Comparison of ENCODE assay signal across 10 cellular contexts in the genomic region with DNA sequence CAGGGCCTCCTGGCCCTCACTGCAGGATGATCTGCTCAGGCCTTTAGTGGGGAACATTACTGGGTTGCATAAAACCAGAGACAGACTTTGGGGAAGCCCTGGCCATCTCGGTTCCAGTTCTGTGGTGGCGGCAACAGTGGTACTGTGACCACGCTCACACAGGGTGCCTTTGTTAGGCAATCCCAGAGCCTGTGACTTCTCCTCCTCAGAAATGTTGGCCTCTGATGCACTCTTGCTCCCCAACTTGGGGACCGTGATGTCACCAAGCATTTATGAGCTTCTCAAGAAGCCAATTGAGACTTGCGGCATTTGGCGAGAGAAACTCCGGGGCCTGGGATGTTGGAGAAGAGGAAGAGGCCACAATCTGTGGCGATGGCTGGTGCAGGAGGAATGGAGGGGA.
DNase-seq lines count a peak whose midpoint lies in the region; ATAC-seq, FAIRE-seq and TF ChIP-seq lines count a peak whose summit lies in the region.
"Had no signal": no experiment of that assay in that cellular context is flagged by ENCODE, and none has a peak within 500 bp of the region (broad histone marks: within the 10 kb centered on the region; RNA-seq: fewer than 3 reads in every experiment).

No MANE protein-coding gene starts in this region.

- H3K4me3 Mint-ChIP-seq in astrocyte (ENCODE audit: unreplicated experiment) = no peak overlapping the region
- H3K4me3 Mint-ChIP-seq in stimulated activated memory B cell treated with anti-CD40 and anti-IgM and Interleukin-4, amounts not matched to agents 10 μg/mL and 1 μg/mL and 100 μg/mL, for 72 hours = no peak overlapping the region
- H3K4me3 Mint-ChIP-seq in natural killer cell treated with Interleukin-12 subunit alpha and Interleukin-12 subunit beta and Interleukin-15 and Interleukin-18, amount 100 ng/mL, for 72 hours = no peak overlapping the region

- no peak for TF ChIP-seq POLR2A in right lobe of liver (IDR thresholded peaks at IDR 0.05)

- no peak for TF ChIP-seq CTCF in astrocyte (IDR thresholded peaks at IDR 0.05; ENCODE audit: insufficient read depth, low read depth, low read length)
- no peak for TF ChIP-seq CTCF in right lobe of liver (IDR thresholded peaks at IDR 0.05)

- H3K27me3 Mint-ChIP-seq in astrocyte (ENCODE audit: low read depth, unreplicated experiment) = peaks cover 17% of the 10 kb centered on the region
- H3K27me3 Mint-ChIP-seq in stimulated activated memory B cell treated with anti-CD40 and anti-IgM and Interleukin-4, amounts not matched to agents 10 μg/mL and 1 μg/mL and 100 μg/mL, for 72 hours = peaks cover 39% of the 10 kb centered on the region
- H3K27me3 Mint-ChIP-seq in natural killer cell treated with Interleukin-12 subunit alpha and Interleukin-12 subunit beta and Interleukin-15 and Interleukin-18, amount 100 ng/mL, for 72 hours = peaks cover 17 to 33% of the 10 kb centered on the region in 2 donors

- ATAC-seq in right lobe of liver = peak; percentile 8 to 23 (median 12)
- peak; percentile 9 for ATAC-seq in stimulated activated memory B cell treated with anti-CD40 and anti-IgM and Interleukin-4, amounts not matched to agents 10 μg/mL and 1 μg/mL and 100 μg/mL, for 72 hours
- no peak for ATAC-seq in natural killer cell treated with Interleukin-12 subunit alpha and Interleukin-12 subunit beta and Interleukin-15 and Interleukin-18, amount 100 ng/mL, for 72 hours
- ATAC-seq in GM21619 (IDR thresholded peaks at IDR 0.05; ENCODE audit: unreplicated experiment) = no peak

- WGBS in right lobe of liver (ENCODE audit: insufficient coverage, low coverage, low lambda C conversion rate, missing lambda C conversion rate) = 89% methylated on average over 6 of the region's 8 CpGs

- peak overlapping the region; percentile 36 for H2AFZ ChIP-seq in astrocyte (ENCODE audit: low read depth, low read length)

- H3K4me3 ChIP-seq in astrocyte (ENCODE audit: insufficient read depth, low read depth, low read length) (no peak overlapping the region), right lobe of liver (no peak overlapping the region)

- H3K9me3 ChIP-seq in astrocyte (ENCODE audit: insufficient read depth, low read depth, low read length) (no peaks in the 10 kb centered on the region), right lobe of liver (no peaks in the 10 kb centered on the region)

- H3K4me1 Mint-ChIP-seq in astrocyte (ENCODE audit: low read depth, unreplicated experiment) = peaks cover 14% of the 10 kb centered on the region
- H3K4me1 Mint-ChIP-seq in stimulated activated memory B cell treated with anti-CD40 and anti-IgM and Interleukin-4, amounts not matched to agents 10 μg/mL and 1 μg/mL and 100 μg/mL, for 72 hours = no peaks in the 10 kb centered on the region
- H3K4me1 Mint-ChIP-seq in natural killer cell treated with Interleukin-12 subunit alpha and Interleukin-12 subunit beta and Interleukin-15 and Interleukin-18, amount 100 ng/mL, for 72 hours (ENCODE audit: low read depth in 2 of 2) = peaks cover 5 to 8% of the 10 kb centered on the region in 2 donors

- H4K20me1 ChIP-seq in astrocyte (ENCODE audit: insufficient read depth, low read length) = no peaks in the 10 kb centered on the region

- intact Hi-C loops in right lobe of liver (cut with DNase I) = no loop called here

- peak overlapping the region; percentile 79 for H3K4me2 ChIP-seq in astrocyte (ENCODE audit: low read length)

- H3K36me3 ChIP-seq in astrocyte (ENCODE audit: insufficient read depth, low read length) (no peaks in the 10 kb centered on the region), right lobe of liver (no peaks in the 10 kb centered on the region)

- no peak overlapping the region for H3K27ac Mint-ChIP-seq in astrocyte (ENCODE audit: unreplicated experiment)
- no peak overlapping the region for H3K27ac Mint-ChIP-seq in stimulated activated memory B cell treated with anti-CD40 and anti-IgM and Interleukin-4, amounts not matched to agents 10 μg/mL and 1 μg/mL and 100 μg/mL, for 72 hours
- no peak overlapping the region for H3K27ac Mint-ChIP-seq in natural killer cell treated with Interleukin-12 subunit alpha and Interleukin-12 subunit beta and Interleukin-15 and Interleukin-18, amount 100 ng/mL, for 72 hours

- no peaks in the 10 kb centered on the region for H3K79me2 ChIP-seq in astrocyte (ENCODE audit: insufficient read depth, low read length)

- peak overlapping the region; percentile 64 for H3K9ac ChIP-seq in astrocyte (ENCODE audit: low read length)

- H3K27ac ChIP-seq in astrocyte (ENCODE audit: low read depth, low read length) (peak overlapping the region; percentile 71), right lobe of liver (peak overlapping the region in 2 of 3 donors; percentile 73 to 80)

- H3K4me1 ChIP-seq in astrocyte (ENCODE audit: insufficient read depth, low read length) = peaks cover 22% of the 10 kb centered on the region
- peaks cover 0 to 19% (median 0%) of the 10 kb centered on the region in 4 donors for H3K4me1 ChIP-seq in right lobe of liver

- peak; percentile 45 for DNase-seq in H4 (ENCODE audit: low spot score)
- no peak for DNase-seq in astrocyte (ENCODE audit: low read depth)
- DNase-seq in right lobe of liver = peak in 1 of 3 donors; percentile 38
- DNase-seq in natural killer cell treated with Interleukin-12 subunit alpha and Interleukin-12 subunit beta and Interleukin-15 and Interleukin-18, amount 100 ng/mL, for 72 hours (ENCODE audit: low spot score) = no peak
- DNase-seq in AML-193 (lab: John Stamatoyannopoulos, UW) = no peak
- no peak for DNase-seq in NCI-H1417 (lab: John Stamatoyannopoulos, UW)
- DNase-seq: activated CD8-positive, alpha-beta memory T cell treated with anti-CD3 and anti-CD28 coated beads, Interleukin-2, amount 50 U/mL, for 48 hours; NCI-H1417 treated with DMSO at 0.1 percent for 48 hours had no signal

- peaks cover 2% of the 10 kb centered on the region for H3K36me3 Mint-ChIP-seq in astrocyte (ENCODE audit: low read depth, unreplicated experiment)
- H3K36me3 Mint-ChIP-seq in stimulated activated memory B cell treated with anti-CD40 and anti-IgM and Interleukin-4, amounts not matched to agents 10 μg/mL and 1 μg/mL and 100 μg/mL, for 72 hours = no peaks in the 10 kb centered on the region
- no peaks in the 10 kb centered on the region for H3K36me3 Mint-ChIP-seq in natural killer cell treated with Interleukin-12 subunit alpha and Interleukin-12 subunit beta and Interleukin-15 and Interleukin-18, amount 100 ng/mL, for 72 hours

- H3K9me3 Mint-ChIP-seq in astrocyte (ENCODE audit: unreplicated experiment) = no peaks in the 10 kb centered on the region
- no peaks in the 10 kb centered on the region for H3K9me3 Mint-ChIP-seq in stimulated activated memory B cell treated with anti-CD40 and anti-IgM and Interleukin-4, amounts not matched to agents 10 μg/mL and 1 μg/mL and 100 μg/mL, for 72 hours
- no peaks in the 10 kb centered on the region for H3K9me3 Mint-ChIP-seq in natural killer cell treated with Interleukin-12 subunit alpha and Interleukin-12 subunit beta and Interleukin-15 and Interleukin-18, amount 100 ng/mL, for 72 hours

- no peak for FAIRE-seq in astrocyte (lab: Jason Lieb, UNC)

- no peaks in the 10 kb centered on the region for H3K27me3 ChIP-seq in astrocyte (ENCODE audit: insufficient read depth, low read length)
- no peaks in the 10 kb centered on the region for H3K27me3 ChIP-seq in right lobe of liver

Comparison
In these comparisons a context has a peak if more than half of its experiments do, and no peak if none do; other contexts are left out.
1. ATAC-seq: peak in right lobe of liver (4 of 4) and stimulated activated memory B cell treated with anti-CD40 and anti-IgM and Interleukin-4, amounts not matched to agents 10 μg/mL and 1 μg/mL and 100 μg/mL, for 72 hours (single experiment); none in natural killer cell treated with Interleukin-12 subunit alpha and Interleukin-12 subunit beta and Interleukin-15 and Interleukin-18, amount 100 ng/mL, for 72 hours (0 of 2) and GM21619 (single experiment).